23 cellular contexts compared by ENCODE assay signal in the genomic region with DNA sequence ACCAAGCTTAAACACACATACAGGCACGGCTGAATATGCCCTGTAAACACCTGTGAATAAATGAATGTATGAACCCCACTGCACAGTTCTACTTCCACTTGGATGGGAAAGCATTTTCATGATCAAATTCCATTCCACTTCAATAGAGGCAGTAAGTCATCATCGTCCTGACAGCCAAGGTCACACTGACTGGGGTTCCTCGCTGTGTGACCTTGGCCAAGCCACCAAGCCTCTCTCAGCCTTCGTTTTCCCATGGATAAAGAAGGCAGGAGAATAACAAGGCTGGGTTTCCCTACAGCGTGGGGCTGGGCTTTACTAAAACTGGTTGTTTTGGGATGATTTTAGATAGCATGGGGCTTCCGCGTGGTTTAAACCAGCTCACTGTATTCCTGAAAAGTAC.
DNase-seq lines count a peak whose midpoint lies in the region; ATAC-seq, FAIRE-seq and TF ChIP-seq lines count a peak whose summit lies in the region.
"Had no signal": no experiment of that assay in that cellular context is flagged by ENCODE, and none has a peak within 500 bp of the region (broad histone marks: within the 10 kb centered on the region; RNA-seq: fewer than 3 reads in every experiment).

No MANE protein-coding gene starts in this region.

- BruUV-seq in Caco-2 (replicated peaks; lab: Mats Ljungman, UMichigan) = no TSS peak

- peaks cover 28% of the 10 kb centered on the region for H3K36me3 Mint-ChIP-seq in Caco-2 (ENCODE audit: insufficient read depth, unreplicated experiment)
- no peaks in the 10 kb centered on the region for H3K36me3 Mint-ChIP-seq in HFFc6 (ENCODE audit: low read depth)

- no peak for FAIRE-seq in pancreas (lab: Jason Lieb, UNC)
- FAIRE-seq: D721Med, GM18507, RCC 7860 had no signal

- H3K4me3 Mint-ChIP-seq in Caco-2 (ENCODE audit: unreplicated experiment) = peak overlapping the region; percentile 52
- no peak overlapping the region for H3K4me3 Mint-ChIP-seq in HFFc6
- H3K4me3 Mint-ChIP-seq: activated naive CD8-positive, alpha-beta T cell treated with anti-CD3 and anti-CD28 coated beads for 36 hours; stimulated activated naive CD8-positive, alpha-beta T cell treated with anti-CD3 and anti-CD28 coated beads, Interleukin-15, Interleukin-2, amounts not matched to agents 100 ng/mL and 50 ng/mL, for 24 hours had no signal

- DNase-seq in Caco-2 (no peak), SK-MEL-5 (ENCODE audit: low read depth, low spot score) (peak; percentile 52), islet precursor cell (peak; percentile 34), pancreas (peak in 4 of 6 donors; percentile 20 to 39 (median 32)), SJCRH30 (no peak), HFFc6 (no peak), GM10266 (ENCODE audit: extremely low spot score) (no peak)
- DNase-seq: activated CD8-positive, alpha-beta memory T cell treated with anti-CD3 and anti-CD28 coated beads for 24 hours; activated naive CD8-positive, alpha-beta T cell treated with anti-CD3 and anti-CD28 coated beads for 36 hours; BE2C; brain microvascular endothelial cell; NCI-H1092; NCI-H2081 treated with DMSO at 0.1 percent for 48 hours; NCI-H446 treated with DMSO at 0.1 percent for 48 hours; stimulated activated CD4-positive, alpha-beta T cell treated with anti-CD3 and anti-CD28 coated beads, Interleukin-2, amount 100 ng/mL, for 48 hours had no signal

- intact Hi-C loops in Caco-2 (cut with micrococcal nuclease; ENCODE audit: unreplicated experiment) = loop anchor here (5.0 kb wide), 1 partner anchor 39 kb away; no protein-coding TSS in a partner anchor
- intact Hi-C loops in pancreas (cut with DNase I) = no loop called here

- no peak overlapping the region for H3K4me3 ChIP-seq in Caco-2 (ENCODE audit: low read depth, low read length)
- no peak overlapping the region for H3K4me3 ChIP-seq in pancreas
- no peak overlapping the region for H3K4me3 ChIP-seq in SJCRH30
- H3K4me3 ChIP-seq: skin epidermis had no signal

- H3K27ac ChIP-seq in pancreas (peak overlapping the region in 3 of 4 donors; percentile 34 to 85 (median 45)), SJCRH30 (no peak overlapping the region)
- H3K27ac ChIP-seq: epithelial cell of prostate had no signal

- H3K4me1 Mint-ChIP-seq in Caco-2 (ENCODE audit: low read depth, unreplicated experiment) (peaks cover 33% of the 10 kb centered on the region), HFFc6 (ENCODE audit: low read depth) (no peaks in the 10 kb centered on the region)

- H3K27me3 ChIP-seq in Caco-2 (replicated peaks; ENCODE audit: control insufficient read depth, insufficient read depth, low read length) (no peaks in the 10 kb centered on the region), pancreas (no peaks in the 10 kb centered on the region), SJCRH30 (no peaks in the 10 kb centered on the region)
- H3K27me3 ChIP-seq: BE2C, brain microvascular endothelial cell, tibial nerve had no signal

- in situ Hi-C loops in SK-MEL-5 (cut with HindIII; ENCODE audit: low pct_unique_long_range_greater_than_20kb, low sequenced_read_pairs) = no loop called here

- POLR2A ChIA-PET in Caco-2 (lab: Charles Lee) = interaction anchor here (0.5 to 1.1 kb wide), 2 partner anchors 41 to 120 kb away, joined by 3 read pairs; no protein-coding TSS in a partner anchor

- no peaks in the 10 kb centered on the region for H3K36me3 ChIP-seq in Caco-2 (ENCODE audit: control insufficient read depth, insufficient read depth, low read length)
- peaks cover 0 to 13% (median 0%) of the 10 kb centered on the region in 3 donors for H3K36me3 ChIP-seq in pancreas
- no peaks in the 10 kb centered on the region for H3K36me3 ChIP-seq in SJCRH30

- peak; percentile 11 to 52 (median 34) for ATAC-seq in pancreas
- ATAC-seq: activated CD4-positive, CD25-positive, alpha-beta regulatory T cell treated with anti-CD3 and anti-CD28 coated beads, Interleukin-2, amount 50 U/mL, for 24 hours had no signal

- CTCF ChIA-PET in Caco-2 (lab: Charles Lee) = interaction anchor here (1.2 kb wide), 1 partner anchor 18 kb away, joined by 5 read pairs; no protein-coding TSS in a partner anchor

- no peaks in the 10 kb centered on the region for H3K27me3 Mint-ChIP-seq in Caco-2 (ENCODE audit: insufficient read depth, unreplicated experiment)
- no peaks in the 10 kb centered on the region for H3K27me3 Mint-ChIP-seq in HFFc6 (ENCODE audit: insufficient read depth)
- H3K27me3 Mint-ChIP-seq: activated naive CD8-positive, alpha-beta T cell treated with anti-CD3 and anti-CD28 coated beads for 36 hours; stimulated activated naive CD8-positive, alpha-beta T cell treated with anti-CD3 and anti-CD28 coated beads, Interleukin-15, Interleukin-2, amounts not matched to agents 100 ng/mL and 50 ng/mL, for 24 hours had no signal

- H3K27ac Mint-ChIP-seq in Caco-2 (ENCODE audit: unreplicated experiment) (peak overlapping the region; percentile 69), HFFc6 (no peak overlapping the region)
- H3K27ac Mint-ChIP-seq: activated naive CD8-positive, alpha-beta T cell treated with anti-CD3 and anti-CD28 coated beads for 36 hours; stimulated activated naive CD8-positive, alpha-beta T cell treated with anti-CD3 and anti-CD28 coated beads, Interleukin-15, Interleukin-2, amounts not matched to agents 100 ng/mL and 50 ng/mL, for 24 hours had no signal

- no peaks in the 10 kb centered on the region for H3K9me3 Mint-ChIP-seq in Caco-2 (ENCODE audit: unreplicated experiment)
- H3K9me3 Mint-ChIP-seq in HFFc6 = no peaks in the 10 kb centered on the region
- H3K9me3 Mint-ChIP-seq: activated naive CD8-positive, alpha-beta T cell treated with anti-CD3 and anti-CD28 coated beads for 36 hours; stimulated activated naive CD8-positive, alpha-beta T cell treated with anti-CD3 and anti-CD28 coated beads, Interleukin-15, Interleukin-2, amounts not matched to agents 100 ng/mL and 50 ng/mL, for 24 hours had no signal

- no peak for TF ChIP-seq CTCF in Caco-2 (IDR thresholded peaks at IDR 0.05; ENCODE audit: insufficient read depth in 1 of 2, low read depth in 1 of 2, low read length in 1 of 2, severe bottlenecking in 1 of 2, unreplicated experiment in 1 of 2)
- no peak for TF ChIP-seq CTCF in pancreas (IDR thresholded peaks at IDR 0.05)
- no peak for TF ChIP-seq CTCF in HFFc6 (IDR thresholded peaks at IDR 0.05)
- TF ChIP-seq CTCF in GM10266 (IDR thresholded peaks at IDR 0.05; ENCODE audit: control insufficient read depth, insufficient read depth, low read depth, missing control alignments) = no peak

- WGBS in pancreas, 2 donors = 15 to 18% methylated on average over 7 of the region's 7 CpGs

- no peaks in the 10 kb centered on the region for H3K9me3 ChIP-seq in Caco-2
- no peaks in the 10 kb centered on the region for H3K9me3 ChIP-seq in pancreas
- H3K9me3 ChIP-seq in SJCRH30 (replicated peaks) = no peaks in the 10 kb centered on the region
- H3K9me3 ChIP-seq: BE2C, tibial nerve had no signal

- H3K4me1 ChIP-seq in Caco-2 = peaks cover 54% of the 10 kb centered on the region
- peaks cover 33 to 37% (median 33%) of the 10 kb centered on the region in 3 donors for H3K4me1 ChIP-seq in pancreas
- H3K4me1 ChIP-seq in SJCRH30 = peaks cover 16% of the 10 kb centered on the region; the same call in 1 of the 2 replicates

Comparison
In these comparisons a context has a peak if more than half of its experiments do, and no peak if none do; other contexts are left out.
1. DNase-seq: peak in SK-MEL-5 (single experiment), islet precursor cell (single experiment) and pancreas (4 of 6); none in Caco-2 (0 of 2), SJCRH30 (0 of 2), HFFc6 (single experiment) and GM10266 (single experiment).